In genomic region chr7:151239837-151240459, GRCh38 we compare ENCODE assay signal across 31 cellular contexts. TPM values are rescaled to one million over a fixed set of nuclear protein-coding genes. Genes with fewer than 3 reads are reported as not detected.
DNase-seq lines count a peak whose midpoint lies in the region; ATAC-seq and TF ChIP-seq lines count a peak whose summit lies in the region.
"Had no signal": no experiment of that assay in that cellular context is flagged by ENCODE, and none has a peak within 500 bp of the region (broad histone marks: within the 10 kb centered on the region; RNA-seq: fewer than 3 reads in every experiment).

No MANE protein-coding gene starts in this region.

- H3K9me2 ChIP-seq in GM23338 (ENCODE audit: insufficient read depth): no peaks in the 10 kb centered on the region

- no peak overlapping the region for H3K23ac ChIP-seq in mesendoderm (ENCODE audit: low read length)

- no peak overlapping the region for H4K8ac ChIP-seq in mesendoderm (ENCODE audit: low read depth, low read length)

- H2BK5ac ChIP-seq in mesendoderm (ENCODE audit: low read length): no peak overlapping the region

- H3K4me1 ChIP-seq in GM23338 (ENCODE audit: insufficient read depth): peaks cover 15% of the 10 kb centered on the region; the same call in 1 of the 2 replicates
- peaks cover 29 to 47% (median 42%) of the 10 kb centered on the region in 3 donors for H3K4me1 ChIP-seq in skeletal muscle tissue (ENCODE audit: control insufficient read depth in 3 of 3, insufficient read depth in 3 of 3, low read length in 3 of 3)
- H3K4me1 ChIP-seq in mesendoderm (ENCODE audit: control insufficient read depth, low read depth, low read length): peaks cover 2% of the 10 kb centered on the region
- H3K4me1 ChIP-seq in esophagus muscularis mucosa: peaks cover 21 to 39% (median 23%) of the 10 kb centered on the region in 4 donors
- H3K4me1 ChIP-seq: prostate gland had no signal

- H4K5ac ChIP-seq in mesendoderm (ENCODE audit: low read length): no peak overlapping the region

- H3K4me3 Mint-ChIP-seq in activated naive CD4-positive, alpha-beta T cell treated with anti-CD3 and anti-CD28 coated beads, Interleukin-2, amount 50 U/mL, for 24 hours: no peak overlapping the region
- H3K4me3 Mint-ChIP-seq in GM23338: no peak overlapping the region
- peak overlapping the region in 1 of 5 experiments; percentile 26 for H3K4me3 Mint-ChIP-seq in brain
- H3K4me3 Mint-ChIP-seq: activated CD4-positive, alpha-beta memory T cell treated with anti-CD3 and anti-CD28 coated beads, Interleukin-2, amount 10 ng/mL, durations not matched to agents 7 days and 5 days; H9 had no signal

- H3K79me2 ChIP-seq in GM23338 (replicated peaks; ENCODE audit: insufficient read depth): no peaks in the 10 kb centered on the region
- H3K79me2 ChIP-seq in mesendoderm (ENCODE audit: control insufficient read depth, insufficient read depth, low read length): no peaks in the 10 kb centered on the region

- H2AFZ ChIP-seq in GM23338: no peak overlapping the region

- H2AK5ac ChIP-seq in mesendoderm (ENCODE audit: low read length): no peak overlapping the region

- TF ChIP-seq EP300 in esophagus muscularis mucosa (IDR thresholded peaks at IDR 0.05): no peak

- H3K27me3 ChIP-seq in GM23338 (ENCODE audit: insufficient read depth) (peaks cover 12% of the 10 kb centered on the region), skeletal muscle tissue (ENCODE audit: control insufficient read depth in 3 of 3, insufficient read depth in 3 of 3, low read length in 3 of 3) (peaks cover 0 to under 1% (median 0%) of the 10 kb centered on the region in 3 donors), mesendoderm (ENCODE audit: insufficient read depth, low read length, poor library complexity) (peaks cover 2% of the 10 kb centered on the region), esophagus muscularis mucosa (peaks cover 0 to 4% (median 0%) of the 10 kb centered on the region in 4 donors)
- H3K27me3 ChIP-seq: suprapubic skin had no signal

- H3K4me3 ChIP-seq in GM23338: no peak overlapping the region
- H3K4me3 ChIP-seq in skeletal muscle tissue (ENCODE audit: low read length in 3 of 3): no peak overlapping the region
- no peak overlapping the region for H3K4me3 ChIP-seq in mesendoderm (ENCODE audit: low read length)
- no peak overlapping the region for H3K4me3 ChIP-seq in esophagus muscularis mucosa
- H3K4me3 ChIP-seq: coronary artery, prostate gland, suprapubic skin, upper lobe of right lung had no signal

- no peaks in the 10 kb centered on the region for H3K36me3 ChIP-seq in GM23338 (ENCODE audit: insufficient read depth)
- H3K36me3 ChIP-seq in skeletal muscle tissue (ENCODE audit: control insufficient read depth in 3 of 3, insufficient read depth in 3 of 3, low read length in 3 of 3): peaks cover 52 to 67% (median 61%) of the 10 kb centered on the region in 3 donors
- H3K36me3 ChIP-seq in mesendoderm (ENCODE audit: control insufficient read depth, insufficient read depth, low read length): peaks cover 1% of the 10 kb centered on the region
- H3K36me3 ChIP-seq in esophagus muscularis mucosa: peaks cover 17 to 78% (median 73%) of the 10 kb centered on the region in 4 donors

- no peak overlapping the region for H3K56ac ChIP-seq in mesendoderm (ENCODE audit: low read length)

- no peaks in the 10 kb centered on the region for H3K9me3 ChIP-seq in skeletal muscle tissue (ENCODE audit: control insufficient read depth in 3 of 3, low read length in 3 of 3)
- no peaks in the 10 kb centered on the region for H3K9me3 ChIP-seq in esophagus muscularis mucosa
- H3K9me3 ChIP-seq: prostate gland, suprapubic skin, upper lobe of right lung had no signal

- no peak overlapping the region for H3K27ac ChIP-seq in GM23338 (ENCODE audit: low read depth)
- peak overlapping the region; percentile 26 for H3K27ac ChIP-seq in skeletal muscle tissue (ENCODE audit: low read depth, low read length)
- H3K27ac ChIP-seq in mesendoderm (ENCODE audit: low read depth, low read length): no peak overlapping the region
- peak overlapping the region in 1 of 4 donors; percentile 15 for H3K27ac ChIP-seq in esophagus muscularis mucosa (replicated peaks in 1 of 4)
- H3K27ac ChIP-seq: epithelial cell of prostate, prostate gland, suprapubic skin, upper lobe of right lung had no signal

- H3K27ac Mint-ChIP-seq in activated naive CD4-positive, alpha-beta T cell treated with anti-CD3 and anti-CD28 coated beads, Interleukin-2, amount 50 U/mL, for 24 hours: peak overlapping the region; percentile 14
- H3K27ac Mint-ChIP-seq in GM23338: peak overlapping the region; percentile 32; the same call in 1 of the 2 replicates
- H3K27ac Mint-ChIP-seq in brain: peak overlapping the region in 4 of 5 experiments; percentile 26 to 89 (median 66)
- H3K27ac Mint-ChIP-seq: activated CD4-positive, alpha-beta memory T cell treated with anti-CD3 and anti-CD28 coated beads, Interleukin-2, amount 10 ng/mL, durations not matched to agents 7 days and 5 days had no signal

- H3F3A ChIP-seq in GM23338 (replicated peaks; ENCODE audit: low read depth): no peaks in the 10 kb centered on the region

- H2BK15ac ChIP-seq in mesendoderm (replicated peaks; ENCODE audit: low read depth): no peak overlapping the region

- peaks cover 2% of the 10 kb centered on the region for H3K36me3 Mint-ChIP-seq in activated naive CD4-positive, alpha-beta T cell treated with anti-CD3 and anti-CD28 coated beads, Interleukin-2, amount 50 U/mL, for 24 hours
- H3K36me3 Mint-ChIP-seq in GM23338 (ENCODE audit: low read depth): peaks cover 15% of the 10 kb centered on the region
- H3K36me3 Mint-ChIP-seq in brain: peaks cover 20% of the 10 kb centered on the region
- H3K36me3 Mint-ChIP-seq: activated naive CD4-positive, alpha-beta T cell treated with anti-CD3 and anti-CD28 coated beads, Interleukin-2, amount 50 U/mL, for 72 hours had no signal

- no CpG with 5 or more reads among the region's 11 CpGs for WGBS in mesendoderm (ENCODE audit: extremely low coverage, insufficient coverage, low lambda C conversion rate)
- 64% methylated on average over 11 of the region's 11 CpGs for WGBS in esophagus muscularis mucosa

- H3K79me1 ChIP-seq in mesendoderm (ENCODE audit: low read length): peaks cover 1% of the 10 kb centered on the region

- no peak for TF ChIP-seq POLR2A in esophagus muscularis mucosa (IDR thresholded peaks at IDR 0.05; ENCODE audit: low read depth)

- H3K4me2 ChIP-seq in GM23338: no peak overlapping the region
- H3K4me2 ChIP-seq in mesendoderm (ENCODE audit: low read length): no peak overlapping the region

- ATAC-seq in GM23338: no peak
- ATAC-seq: activated naive CD4-positive, alpha-beta T cell treated with anti-CD3 and anti-CD28 coated beads, Interleukin-2, amount 50 U/mL, for 72 hours; upper lobe of right lung had no signal

- H3K4ac ChIP-seq in mesendoderm (ENCODE audit: low read depth, low read length): no peak overlapping the region

- no peak for TF ChIP-seq CTCF in GM23338 (conservative IDR thresholded peaks at IDR 0.05; ENCODE audit: low read depth in 2 of 2)
- no peak for TF ChIP-seq CTCF in brain (conservative IDR thresholded peaks at IDR 0.05)
- no peak for TF ChIP-seq CTCF in esophagus muscularis mucosa (IDR thresholded peaks at IDR 0.05)

- no peak overlapping the region for H3K18ac ChIP-seq in mesendoderm (ENCODE audit: low read length)

- H2BK120ac ChIP-seq in mesendoderm (ENCODE audit: low read depth, low read length): no peak overlapping the region

- no peak for DNase-seq in activated naive CD4-positive, alpha-beta T cell treated with Interleukin-2 at 50 U/mL for 16 hours
- DNase-seq in GM23338 (ENCODE audit: low spot score): no peak
- no peak for DNase-seq in mesendoderm
- no peak for DNase-seq in NCI-H1436 treated with DMSO at 0.1 percent for 48 hours (lab: John Stamatoyannopoulos, UW)
- no peak for DNase-seq in esophagus muscularis mucosa (ENCODE audit: extremely low spot score)
- DNase-seq: activated CD4-positive, alpha-beta memory T cell treated with anti-CD3 and anti-CD28 coated beads, Interleukin-2, amount 10 ng/mL, durations not matched to agents 7 days and 5 days; activated CD8-positive, alpha-beta memory T cell treated with anti-CD3 and anti-CD28 coated beads, Interleukin-2, amount 50 U/mL, for 4 hours; effector CD8-positive, alpha-beta T cell; glutamatergic neuron; H9; midbrain; naive B cell; NCI-H2107; NCI-H345; NCI-H69; SHP77; stimulated activated CD4-positive, alpha-beta T cell treated with anti-CD3 and anti-CD28 coated beads, Interleukin-15, amount 100 ng/mL, for 24 hours; stimulated activated CD4-positive, alpha-beta T cell treated with anti-CD3 and anti-CD28 coated beads, Interleukin-4, amount 100 ng/mL, for 4 hours; upper lobe of right lung had no signal

- H3K9ac ChIP-seq in skeletal muscle tissue (ENCODE audit: low read depth in 1 of 3, low read length in 3 of 3) (peak overlapping the region in 1 of 3 donors; percentile 10), mesendoderm (ENCODE audit: low read length) (no peak overlapping the region)

- intact Hi-C loops in esophagus muscularis mucosa (cut with DNase I): loop anchor here (10.0 kb wide), 1 partner anchor 115 kb away; no protein-coding TSS in a partner anchor

- peaks cover 8% of the 10 kb centered on the region; the same call in 1 of the 2 replicates for H4K20me1 ChIP-seq in GM23338 (replicated peaks; ENCODE audit: insufficient read depth)

- peaks cover 30% of the 10 kb centered on the region for H3K4me1 Mint-ChIP-seq in activated naive CD4-positive, alpha-beta T cell treated with anti-CD3 and anti-CD28 coated beads, Interleukin-2, amount 50 U/mL, for 24 hours
- H3K4me1 Mint-ChIP-seq in GM23338 (peaks cover 37% of the 10 kb centered on the region), brain (peaks cover 40% of the 10 kb centered on the region)

- H3K27me3 Mint-ChIP-seq in activated naive CD4-positive, alpha-beta T cell treated with anti-CD3 and anti-CD28 coated beads, Interleukin-2, amount 50 U/mL, for 24 hours: no peaks in the 10 kb centered on the region
- H3K27me3 Mint-ChIP-seq in GM23338 (ENCODE audit: insufficient read depth, low read depth, poor library complexity): peaks cover 20% of the 10 kb centered on the region
- H3K27me3 Mint-ChIP-seq in brain: no peaks in the 10 kb centered on the region

- H3K9me3 Mint-ChIP-seq in activated naive CD4-positive, alpha-beta T cell treated with anti-CD3 and anti-CD28 coated beads, Interleukin-2, amount 50 U/mL, for 24 hours: no peaks in the 10 kb centered on the region
- no peaks in the 10 kb centered on the region for H3K9me3 Mint-ChIP-seq in GM23338
- no peaks in the 10 kb centered on the region for H3K9me3 Mint-ChIP-seq in brain
- H3K9me3 Mint-ChIP-seq: activated CD4-positive, alpha-beta memory T cell treated with anti-CD3 and anti-CD28 coated beads, Interleukin-2, amount 10 ng/mL, durations not matched to agents 7 days and 5 days; activated naive CD4-positive, alpha-beta T cell treated with anti-CD3 and anti-CD28 coated beads, Interleukin-2, amount 50 U/mL, for 72 hours; H9; naive B cell had no signal

RNA-seq across cellular contexts. Expression of gene CHPF2, which starts 7.7 kb away (rescaled TPM):
- total RNA-seq in GM23338 (2014; rRNA removed; shearing (Covaris generic)): 24.9 and 26.1 TPM in 2 replicates
- 4.8 and 5.4 TPM in 2 replicates for polyA plus RNA-seq in GM23338 (2016; fragmentation: Nextera tagmentation; extraction: Ambion mirVana)
- polyA plus RNA-seq in brain (ENCODE audit: insufficient read depth, low read depth, low replicate concordance): 15.7 TPM
- 16.2 TPM for total RNA-seq in skeletal muscle tissue
- polyA plus RNA-seq in mesendoderm (2013, experiment 1 of 2): 7.4 TPM
- 7.9 TPM for polyA plus RNA-seq in mesendoderm (2013, experiment 2 of 2)
- total RNA-seq in esophagus muscularis mucosa: 10 to 100 TPM; 23.7 to 39.4 (median 26.8) TPM

RNA-seq across cellular contexts. Expression of gene SMARCD3, which starts 8.5 kb away (rescaled TPM):
- total RNA-seq in GM23338 (2014; rRNA removed; shearing (Covaris generic)): 2.2 and 3.3 TPM in 2 replicates
- polyA plus RNA-seq in GM23338 (2016; fragmentation: Nextera tagmentation; extraction: Ambion mirVana) (2.7 and 4.0 TPM in 2 replicates), brain (ENCODE audit: insufficient read depth, low read depth, low replicate concordance) (42.2 TPM)
- total RNA-seq in skeletal muscle tissue (101 TPM), esophagus muscularis mucosa (10 to 100 TPM; 25.3 to 43.4 (median 40.6) TPM)
- polyA plus RNA-seq in mesendoderm (2013, experiment 1 of 2): 7.4 TPM
- 5.9 TPM for polyA plus RNA-seq in mesendoderm (2013, experiment 2 of 2)

RNA-seq across cellular contexts. Expression of gene ABCF2, which starts 12.9 kb away (rescaled TPM):
- total RNA-seq in GM23338 (2014; rRNA removed; shearing (Covaris generic)): 47.9 and 58.7 TPM in 2 replicates
- 17.8 and 18.7 TPM in 2 replicates for polyA plus RNA-seq in GM23338 (2016; fragmentation: Nextera tagmentation; extraction: Ambion mirVana)
- polyA plus RNA-seq in brain (ENCODE audit: insufficient read depth, low read depth, low replicate concordance): 38.1 TPM
- total RNA-seq in skeletal muscle tissue: 20.9 TPM
- polyA plus RNA-seq in mesendoderm (2013, experiment 1 of 2): 36.4 TPM
- 36.2 TPM for polyA plus RNA-seq in mesendoderm (2013, experiment 2 of 2)
- 10 to 100 TPM; 33.8 to 53.2 (median 39.0) TPM for total RNA-seq in esophagus muscularis mucosa

RNA-seq across cellular contexts. Expression of gene H2BK1, which starts 29.7 kb away (rescaled TPM):
- total RNA-seq in GM23338 (2014; rRNA removed; shearing (Covaris generic)): not detected in 2 replicates
- polyA plus RNA-seq in GM23338 (2016; fragmentation: Nextera tagmentation; extraction: Ambion mirVana): not detected in 2 replicates
- polyA plus RNA-seq in brain (ENCODE audit: insufficient read depth, low read depth, low replicate concordance): not detected
- total RNA-seq in skeletal muscle tissue: not detected
- not detected for polyA plus RNA-seq in mesendoderm (2013, experiment 1 of 2)
- polyA plus RNA-seq in mesendoderm (2013, experiment 2 of 2): not detected
- not detected for total RNA-seq in esophagus muscularis mucosa
- total RNA-seq: activated CD4-positive, alpha-beta memory T cell treated with anti-CD3 and anti-CD28 coated beads, Interleukin-2, amount 10 ng/mL, durations not matched to agents 7 days and 5 days; cardiac septum; H9; lower leg skin; suprapubic skin; upper lobe of right lung had no signal
- polyA plus RNA-seq: aorta, keratinocyte had no signal

RNA-seq across cellular contexts. Expression of gene ASB10, which starts 52.9 kb away (rescaled TPM):
- not detected in 2 replicates for total RNA-seq in GM23338 (2014; rRNA removed; shearing (Covaris generic))
- not detected in 2 replicates for polyA plus RNA-seq in GM23338 (2016; fragmentation: Nextera tagmentation; extraction: Ambion mirVana)
- polyA plus RNA-seq in brain (ENCODE audit: insufficient read depth, low read depth, low replicate concordance): not detected
- total RNA-seq in skeletal muscle tissue: 3.7 TPM
- polyA plus RNA-seq in mesendoderm (2013, experiment 1 of 2): not detected
- polyA plus RNA-seq in mesendoderm (2013, experiment 2 of 2): not detected
- total RNA-seq in esophagus muscularis mucosa: not detected
- total RNA-seq: activated CD4-positive, alpha-beta memory T cell treated with anti-CD3 and anti-CD28 coated beads, Interleukin-2, amount 10 ng/mL, durations not matched to agents 7 days and 5 days; activated naive CD4-positive, alpha-beta T cell treated with anti-CD3 and anti-CD28 coated beads, Interleukin-2, amount 50 U/mL, for 72 hours; aorta; H9; lower leg skin; prostate gland; suprapubic skin; upper lobe of right lung had no signal
- polyA plus RNA-seq: aorta, keratinocyte had no signal

Comparison
In these comparisons a context has a peak if more than half of its experiments do, and no peak if none do; other contexts are left out.
1. H3K27ac Mint-ChIP-seq: peak in every context shown above with its lines; median percentile 66 in brain; 32 in GM23338; 14 in activated naive CD4-positive, alpha-beta T cell treated with anti-CD3 and anti-CD28 coated beads, Interleukin-2, amount 50 U/mL, for 24 hours.